ENCODE assay signal across 24 cellular contexts in the genomic region with DNA sequence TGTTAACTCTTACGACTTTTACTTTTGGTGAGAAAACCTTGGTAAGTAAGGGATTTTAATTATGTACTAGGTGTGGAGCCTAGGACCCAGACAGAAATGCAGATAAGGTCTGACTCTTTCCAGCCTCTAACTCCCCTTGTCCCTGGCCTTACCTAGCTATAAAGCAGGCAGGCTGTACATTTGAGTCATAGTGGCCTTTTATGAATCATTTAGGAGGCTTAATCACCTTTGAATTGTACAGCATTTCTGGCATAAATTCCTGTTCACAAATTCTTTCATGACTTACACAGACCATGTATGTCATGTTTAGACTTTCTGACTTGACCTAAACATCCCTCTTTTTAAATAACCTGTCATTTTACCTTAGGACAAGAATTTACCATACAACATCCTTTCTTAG.
"Had no signal": no experiment of that assay in that cellular context is flagged by ENCODE, and none has a peak within 500 bp of the region (broad histone marks: within the 10 kb centered on the region; RNA-seq: fewer than 3 reads in every experiment).

No MANE protein-coding gene starts in this region.

- H3K27me3 Mint-ChIP-seq: activated naive CD4-positive, alpha-beta T cell treated with anti-CD3 and anti-CD28 coated beads, Interleukin-2, amount 50 U/mL, for 24 hours; naive thymus-derived CD4-positive, alpha-beta T cell had no signal

- H3K4me3 Mint-ChIP-seq: activated naive CD4-positive, alpha-beta T cell treated with anti-CD3 and anti-CD28 coated beads, Interleukin-2, amount 50 U/mL, for 24 hours; effector memory CD8-positive, alpha-beta T cell; naive thymus-derived CD4-positive, alpha-beta T cell; neural progenitor cell; stimulated activated naive CD8-positive, alpha-beta T cell treated with anti-CD3 and anti-CD28 coated beads, Interleukin-15, Interleukin-2, amounts not matched to agents 100 ng/mL and 50 ng/mL, for 24 hours; T-cell; T-helper 2 cell treated with Interferon-gamma antibody and Interleukin-4, amounts not matched to agents 5 μg/mL and 100 μg/mL, for 36 hours had no signal

- H3K36me3 Mint-ChIP-seq: neural progenitor cell, T-cell had no signal

- H3K4me2 ChIP-seq: neural progenitor cell had no signal

- H3K9me3 Mint-ChIP-seq: effector memory CD8-positive, alpha-beta T cell; stimulated activated naive CD8-positive, alpha-beta T cell treated with anti-CD3 and anti-CD28 coated beads, Interleukin-15, Interleukin-2, amounts not matched to agents 100 ng/mL and 50 ng/mL, for 24 hours had no signal

- DNase-seq: activated CD4-positive, alpha-beta T cell treated with anti-CD3 and anti-CD28 coated beads for 1 hour; activated CD4-positive, alpha-beta T cell treated with anti-CD3 and anti-CD28 coated beads, Interleukin-2, amount 50 U/mL, for 4 hours; activated CD8-positive, alpha-beta memory T cell treated with anti-CD3 and anti-CD28 coated beads for 24 hours; activated CD8-positive, alpha-beta memory T cell treated with anti-CD3 and anti-CD28 coated beads, Interleukin-2, amount 50 U/mL, for 4 hours; activated gamma-delta T cell; colonic mucosa; dorsolateral prefrontal cortex; effector memory CD8-positive, alpha-beta T cell; heart right ventricle; kidney; naive thymus-derived CD4-positive, alpha-beta T cell; retina; stimulated activated CD4-positive, alpha-beta T cell treated with anti-CD3 and anti-CD28 coated beads, Interleukin-2, amount 100 ng/mL, for 48 hours; substantia nigra; T-cell; thyroid gland had no signal

- H2AFZ ChIP-seq: neural progenitor cell had no signal

- H3K9me3 ChIP-seq: colonic mucosa, thyroid gland had no signal

- H3K4me1 ChIP-seq: colonic mucosa, heart right ventricle, neural progenitor cell, thyroid gland had no signal

- H3K27ac ChIP-seq: colonic mucosa, dorsolateral prefrontal cortex, heart right ventricle, neural progenitor cell, thyroid gland, VCaP had no signal

- H3K9ac ChIP-seq: neural progenitor cell had no signal

- H3K4me1 Mint-ChIP-seq: neural progenitor cell had no signal

- H3K27me3 ChIP-seq: colonic mucosa, dorsolateral prefrontal cortex, heart right ventricle, neural progenitor cell, thyroid gland had no signal

- H3K4me3 ChIP-seq: colonic mucosa, dorsolateral prefrontal cortex, heart right ventricle, lung, neural progenitor cell, thyroid gland had no signal

- H3K36me3 ChIP-seq: colonic mucosa, heart right ventricle, neural progenitor cell, thyroid gland had no signal

- H3K27ac Mint-ChIP-seq: activated naive CD4-positive, alpha-beta T cell treated with anti-CD3 and anti-CD28 coated beads, Interleukin-2, amount 50 U/mL, for 24 hours; effector memory CD8-positive, alpha-beta T cell; naive thymus-derived CD4-positive, alpha-beta T cell; neural progenitor cell; stimulated activated naive CD8-positive, alpha-beta T cell treated with anti-CD3 and anti-CD28 coated beads, Interleukin-15, Interleukin-2, amounts not matched to agents 100 ng/mL and 50 ng/mL, for 24 hours; T-cell; T-helper 2 cell treated with Interferon-gamma antibody and Interleukin-4, amounts not matched to agents 5 μg/mL and 100 μg/mL, for 36 hours had no signal

- ATAC-seq: effector memory CD8-positive, alpha-beta T cell; heart right ventricle; left lobe of liver; naive thymus-derived CD4-positive, alpha-beta T cell; SK-N-SH treated with all-trans-retinoic acid at 6 μM for 48 hours; T-cell had no signal
